18 cellular contexts compared by ENCODE assay signal in genomic region chr5:150164640-150165039, GRCh38. TPM values are rescaled to one million over a fixed set of nuclear protein-coding genes. Genes with fewer than 3 reads are reported as not detected.
DNase-seq lines count a peak whose midpoint lies in the region; ATAC-seq and TF ChIP-seq lines count a peak whose summit lies in the region.
"Had no signal": no experiment of that assay in that cellular context is flagged by ENCODE, and none has a peak within 500 bp of the region (broad histone marks: within the 10 kb centered on the region; RNA-seq: fewer than 3 reads in every experiment).

No MANE protein-coding gene starts in this region.

- peaks cover 6% of the 10 kb centered on the region for H3K4me1 Mint-ChIP-seq in activated naive CD8-positive, alpha-beta T cell treated with anti-CD3 and anti-CD28 coated beads, Interleukin-2, amount 10 ng/mL, durations not matched to agents 7 days and 5 days
- no peaks in the 10 kb centered on the region for H3K4me1 Mint-ChIP-seq in activated naive CD8-positive, alpha-beta T cell treated with anti-CD3 and anti-CD28 coated beads for 36 hours

- H3K27ac Mint-ChIP-seq in activated naive CD8-positive, alpha-beta T cell treated with anti-CD3 and anti-CD28 coated beads, Interleukin-2, amount 10 ng/mL, durations not matched to agents 7 days and 5 days, result peak overlapping the region; percentile 28
- no peak overlapping the region for H3K27ac Mint-ChIP-seq in activated naive CD8-positive, alpha-beta T cell treated with anti-CD3 and anti-CD28 coated beads for 36 hours
- H3K27ac Mint-ChIP-seq: endodermal cell; memory B cell; stimulated activated naive CD8-positive, alpha-beta T cell treated with anti-CD3 and anti-CD28 coated beads, Interleukin-15, Interleukin-2, amounts not matched to agents 100 ng/mL and 50 ng/mL, for 24 hours; WTC11 had no signal

- no peak for TF ChIP-seq POLR2A in uterus (IDR thresholded peaks at IDR 0.05)

- TF ChIP-seq CTCF in fibroblast of lung (conservative IDR thresholded peaks at IDR 0.05 in 1 of 2, IDR thresholded peaks at IDR 0.05 in 1 of 2; ENCODE audit: low read depth in 1 of 2, low read length in 2 of 2) (no peak), osteoblast (IDR thresholded peaks at IDR 0.05; ENCODE audit: extremely low read depth, low read depth, low read length) (no peak), uterus (IDR thresholded peaks at IDR 0.05) (no peak)

- no peak overlapping the region for H3K4me3 Mint-ChIP-seq in activated naive CD8-positive, alpha-beta T cell treated with anti-CD3 and anti-CD28 coated beads, Interleukin-2, amount 10 ng/mL, durations not matched to agents 7 days and 5 days
- no peak overlapping the region for H3K4me3 Mint-ChIP-seq in activated naive CD8-positive, alpha-beta T cell treated with anti-CD3 and anti-CD28 coated beads for 36 hours
- H3K4me3 Mint-ChIP-seq: endodermal cell; memory B cell; stimulated activated naive CD8-positive, alpha-beta T cell treated with anti-CD3 and anti-CD28 coated beads, Interleukin-15, Interleukin-2, amounts not matched to agents 100 ng/mL and 50 ng/mL, for 24 hours; WTC11 had no signal

- no peak overlapping the region for H3K9ac ChIP-seq in fibroblast of lung (ENCODE audit: insufficient read depth, low read length)

- H3K36me3 ChIP-seq in fibroblast of lung (ENCODE audit: control insufficient read depth, insufficient read depth, low read length) (no peaks in the 10 kb centered on the region), osteoblast (ENCODE audit: insufficient read depth, low read length) (no peaks in the 10 kb centered on the region), uterus (no peaks in the 10 kb centered on the region)

- POLR2A ChIA-PET in activated naive CD8-positive, alpha-beta T cell treated with anti-CD3 and anti-CD28 coated beads, Interleukin-2, amount 10 ng/mL, durations not matched to agents 7 days and 5 days (lab: Charles Lee), result no interaction called here

- H4K20me1 ChIP-seq in fibroblast of lung (ENCODE audit: control insufficient read depth, extremely low read depth, insufficient read depth, low read length), result no peaks in the 10 kb centered on the region
- H4K20me1 ChIP-seq in osteoblast (ENCODE audit: insufficient read depth, low read length), result no peaks in the 10 kb centered on the region

- no peak for ATAC-seq in activated naive CD8-positive, alpha-beta T cell treated with anti-CD3 and anti-CD28 coated beads, Interleukin-2, amount 10 ng/mL, durations not matched to agents 7 days and 5 days (ENCODE audit: low read depth)
- no peak for ATAC-seq in HG02678 (IDR thresholded peaks at IDR 0.05; ENCODE audit: unreplicated experiment)
- ATAC-seq: WTC11 had no signal

- H3K27ac ChIP-seq in fibroblast of lung (ENCODE audit: insufficient read depth, low read length) (no peak overlapping the region), osteoblast (ENCODE audit: low read depth, low read length) (no peak overlapping the region), uterus (peak overlapping the region; percentile 71 to 74)

- H3K79me2 ChIP-seq in fibroblast of lung (ENCODE audit: control insufficient read depth, insufficient read depth, low read length), result no peaks in the 10 kb centered on the region
- no peaks in the 10 kb centered on the region for H3K79me2 ChIP-seq in osteoblast (ENCODE audit: insufficient read depth, low read length)

- intact Hi-C loops in uterus (cut with DNase I; ENCODE audit: low total_unique reads), result loop anchor here (10.0 kb wide), 1 partner anchor 50 kb away; no protein-coding TSS in a partner anchor

- peaks cover 50% of the 10 kb centered on the region for H3K27me3 Mint-ChIP-seq in activated naive CD8-positive, alpha-beta T cell treated with anti-CD3 and anti-CD28 coated beads, Interleukin-2, amount 10 ng/mL, durations not matched to agents 7 days and 5 days
- peaks cover 35% of the 10 kb centered on the region for H3K27me3 Mint-ChIP-seq in activated naive CD8-positive, alpha-beta T cell treated with anti-CD3 and anti-CD28 coated beads for 36 hours

- peak overlapping the region; percentile 22 for H2AFZ ChIP-seq in fibroblast of lung (ENCODE audit: low read length)
- peak overlapping the region; percentile 23 for H2AFZ ChIP-seq in osteoblast (ENCODE audit: low read length)

- no peak overlapping the region for H3K4me3 ChIP-seq in fibroblast of lung (replicated peaks in 1 of 4; ENCODE audit: control extremely low read depth in 1 of 4, insufficient read depth in 1 of 4, low read depth in 3 of 4, low read length in 4 of 4)
- no peak overlapping the region for H3K4me3 ChIP-seq in osteoblast (ENCODE audit: insufficient read depth, low read length)
- no peak overlapping the region for H3K4me3 ChIP-seq in uterus

- no peak overlapping the region for H3K4me2 ChIP-seq in fibroblast of lung (ENCODE audit: extremely low read depth, insufficient read depth, low read length)
- H3K4me2 ChIP-seq in osteoblast (ENCODE audit: insufficient read depth, low read length), result no peak overlapping the region

- H3K27me3 ChIP-seq in fibroblast of lung (ENCODE audit: control insufficient read depth, insufficient read depth, low read length), result peaks cover 5% of the 10 kb centered on the region
- no peaks in the 10 kb centered on the region for H3K27me3 ChIP-seq in osteoblast (ENCODE audit: insufficient read depth, low read length)
- no peaks in the 10 kb centered on the region for H3K27me3 ChIP-seq in uterus

- no peaks in the 10 kb centered on the region for H3K9me3 ChIP-seq in fibroblast of lung (ENCODE audit: control insufficient read depth, insufficient read depth, low read depth, low read length)
- no peaks in the 10 kb centered on the region for H3K9me3 ChIP-seq in osteoblast (ENCODE audit: low read depth, low read length)
- no peaks in the 10 kb centered on the region for H3K9me3 ChIP-seq in uterus

- no peaks in the 10 kb centered on the region for H3K9me3 Mint-ChIP-seq in activated naive CD8-positive, alpha-beta T cell treated with anti-CD3 and anti-CD28 coated beads, Interleukin-2, amount 10 ng/mL, durations not matched to agents 7 days and 5 days
- H3K9me3 Mint-ChIP-seq in activated naive CD8-positive, alpha-beta T cell treated with anti-CD3 and anti-CD28 coated beads for 36 hours, result no peaks in the 10 kb centered on the region
- H3K9me3 Mint-ChIP-seq: endodermal cell; memory B cell; stimulated activated naive CD8-positive, alpha-beta T cell treated with anti-CD3 and anti-CD28 coated beads, Interleukin-15, Interleukin-2, amounts not matched to agents 100 ng/mL and 50 ng/mL, for 24 hours; WTC11 had no signal

- H3K36me3 Mint-ChIP-seq in activated naive CD8-positive, alpha-beta T cell treated with anti-CD3 and anti-CD28 coated beads, Interleukin-2, amount 10 ng/mL, durations not matched to agents 7 days and 5 days, result no peaks in the 10 kb centered on the region
- no peaks in the 10 kb centered on the region for H3K36me3 Mint-ChIP-seq in activated naive CD8-positive, alpha-beta T cell treated with anti-CD3 and anti-CD28 coated beads for 36 hours
- H3K36me3 Mint-ChIP-seq: memory B cell, WTC11 had no signal

- peaks cover 24% of the 10 kb centered on the region for H3K4me1 ChIP-seq in fibroblast of lung (ENCODE audit: control insufficient read depth, extremely low read depth, insufficient read depth, low read length)
- H3K4me1 ChIP-seq in osteoblast (ENCODE audit: insufficient read depth, low read length), result peaks cover 24% of the 10 kb centered on the region
- peaks cover 0 to 10% of the 10 kb centered on the region in 2 donors for H3K4me1 ChIP-seq in uterus

- no peak for DNase-seq in activated naive CD8-positive, alpha-beta T cell treated with anti-CD3 and anti-CD28 coated beads, Interleukin-2, amount 10 ng/mL, durations not matched to agents 7 days and 5 days
- no peak for DNase-seq in activated naive CD8-positive, alpha-beta T cell treated with anti-CD3 and anti-CD28 coated beads for 36 hours
- no peak for DNase-seq in fibroblast of lung (ENCODE audit: low read depth in 2 of 2)
- no peak for DNase-seq in osteoblast (ENCODE audit: insufficient read length, low spot score, missing footprints)
- peak in 1 of 2 donors; percentile 75 for DNase-seq in uterus
- DNase-seq in HuH-7 (ENCODE audit: low spot score), result no peak
- no peak for DNase-seq in effector CD4-positive, alpha-beta T cell
- DNase-seq: anterior cingulate cortex, Calu3, endodermal cell, hypothalamus, Karpas-422, NCI-H187 treated with DMSO at 0.1 percent for 48 hours, posterior cingulate gyrus had no signal

RNA-seq across cellular contexts. Expression of gene CDX1, which starts 1.9 kb away (rescaled TPM):
- not detected for total RNA-seq in activated naive CD8-positive, alpha-beta T cell treated with anti-CD3 and anti-CD28 coated beads, Interleukin-2, amount 10 ng/mL, durations not matched to agents 7 days and 5 days
- total RNA-seq in activated naive CD8-positive, alpha-beta T cell treated with anti-CD3 and anti-CD28 coated beads for 36 hours, result not detected
- total RNA-seq in fibroblast of lung (under 0.01 and 0.33 TPM in 2 replicates), osteoblast (0.29 and 0.36 TPM in 2 replicates), uterus (under 1 TPM; 0.29 to 0.77 (median 0.38) TPM)
- polyA plus RNA-seq in fibroblast of lung, result 0.09 and 1.8 TPM in 2 replicates
- polyA plus RNA-seq in fibroblast of lung (2012), result 1.6 TPM in 1 of 2 replicates, not detected in the other
- 1.5 TPM in 1 of 2 replicates, not detected in the other for polyA minus RNA-seq in fibroblast of lung (ENCODE audit: low replicate concordance)
- total RNA-seq: Calu3, endodermal cell had no signal

RNA-seq across cellular contexts. Expression of gene PDGFRB, which starts 9.0 kb away (rescaled TPM):
- 10 to 100 TPM; 33.4 to 41.5 TPM for total RNA-seq in activated naive CD8-positive, alpha-beta T cell treated with anti-CD3 and anti-CD28 coated beads, Interleukin-2, amount 10 ng/mL, durations not matched to agents 7 days and 5 days
- total RNA-seq in activated naive CD8-positive, alpha-beta T cell treated with anti-CD3 and anti-CD28 coated beads for 36 hours, result 1 to 10 TPM; 1.1 to 1.5 TPM
- total RNA-seq in fibroblast of lung (151 and 231 TPM in 2 replicates), osteoblast (531 and 567 TPM in 2 replicates), uterus (100 to 1,000 TPM in 3 of 4 donors, 10 to 100 TPM in 1; 60.2 to 378 (median 235) TPM)
- 77.4 and 347 TPM in 2 replicates for polyA plus RNA-seq in fibroblast of lung
- 109 and 618 TPM in 2 replicates for polyA plus RNA-seq in fibroblast of lung (2012)
- 549 and 2,332 TPM in 2 replicates for polyA minus RNA-seq in fibroblast of lung (ENCODE audit: low replicate concordance)
- total RNA-seq: Calu3 had no signal

RNA-seq across cellular contexts. Expression of gene SLC6A7, which starts 25.2 kb away (rescaled TPM):
- not detected for total RNA-seq in activated naive CD8-positive, alpha-beta T cell treated with anti-CD3 and anti-CD28 coated beads, Interleukin-2, amount 10 ng/mL, durations not matched to agents 7 days and 5 days
- not detected for total RNA-seq in activated naive CD8-positive, alpha-beta T cell treated with anti-CD3 and anti-CD28 coated beads for 36 hours
- total RNA-seq in fibroblast of lung, result not detected in 2 replicates
- 0.02 TPM in 1 of 2 replicates, not detected in the other for polyA plus RNA-seq in fibroblast of lung
- 0.03 TPM in 1 of 2 replicates, not detected in the other for polyA plus RNA-seq in fibroblast of lung (2012)
- polyA minus RNA-seq in fibroblast of lung (ENCODE audit: low replicate concordance), result not detected in 2 replicates
- under 0.01 TPM in 1 of 2 replicates, not detected in the other for total RNA-seq in osteoblast
- total RNA-seq in uterus, result not detected
- total RNA-seq: Calu3, endodermal cell had no signal

Comparison
In these comparisons a context has a peak if more than half of its experiments do, and no peak if none do; other contexts are left out.
1. RNA of gene PDGFRB, which starts 9.0 kb away (total RNA-seq): 531 to 567 TPM in osteoblast, 60.2 to 378 TPM in uterus, 151 to 231 TPM in fibroblast of lung and 33.4 to 41.5 TPM in activated naive CD8-positive, alpha-beta T cell treated with anti-CD3 and anti-CD28 coated beads, Interleukin-2, amount 10 ng/mL, durations not matched to agents 7 days and 5 days; 1.1 to 1.5 TPM in activated naive CD8-positive, alpha-beta T cell treated with anti-CD3 and anti-CD28 coated beads for 36 hours; every median in the first group is over 10 times any median in the second.
2. H3K27ac ChIP-seq: peak in uterus (2 of 2); none in fibroblast of lung (single experiment) and osteoblast (single experiment).